Comparison of ENCODE assay signal across 32 cellular contexts in the genomic region with DNA sequence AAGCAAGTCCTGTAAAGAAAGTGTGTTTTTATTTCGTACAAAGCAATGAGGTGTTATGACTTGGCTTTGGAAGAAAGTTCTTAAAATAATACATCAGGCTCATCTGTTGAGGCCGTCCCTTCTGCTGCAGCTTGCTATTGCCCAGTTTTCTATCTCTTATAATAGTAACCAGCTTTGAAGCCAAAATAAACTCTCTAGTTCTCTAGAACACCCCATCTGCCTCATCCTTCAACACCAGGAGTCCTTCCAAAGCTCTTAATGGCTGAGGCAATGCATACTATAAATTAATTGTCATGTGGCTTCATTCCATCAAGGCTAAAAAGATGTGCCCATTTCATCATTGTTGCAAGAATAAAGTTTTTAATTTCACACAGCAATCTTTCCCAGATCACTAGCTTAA.
"Had no signal": no experiment of that assay in that cellular context is flagged by ENCODE, and none has a peak within 500 bp of the region (broad histone marks: within the 10 kb centered on the region; RNA-seq: fewer than 3 reads in every experiment).

No MANE protein-coding gene starts in this region.

- H3K4me3 ChIP-seq: lung, mucosa of descending colon, sigmoid colon, smooth muscle cell, stomach, suprapubic skin, tibial artery, upper lobe of right lung had no signal

- H3K4me1 ChIP-seq: suprapubic skin, tibial artery, upper lobe of right lung had no signal

- DNase-seq: activated CD4-positive, alpha-beta memory T cell treated with anti-CD3 and anti-CD28 coated beads for 36 hours; activated CD4-positive, alpha-beta T cell treated with anti-CD3 and anti-CD28 coated beads, Interleukin-2, amount 10 ng/mL, durations not matched to agents 24 days and 14 days; activated CD4-positive, CD25-positive, alpha-beta regulatory T cell treated with anti-CD3 and anti-CD28 coated beads, Interleukin-2, amount 50 U/mL, for 72 hours; activated CD8-positive, alpha-beta memory T cell treated with anti-CD3 and anti-CD28 coated beads, Interleukin-2, amount 50 U/mL, for 4 hours; activated gamma-delta T cell; activated naive CD4-positive, alpha-beta T cell treated with anti-CD3 and anti-CD28 coated beads, Interleukin-2, amount 10 ng/mL, durations not matched to agents 7 days and 5 days; activated T-cell treated with anti-CD3 and anti-CD28 coated beads, Interleukin-2, amount 50 U/mL, for 1 hour; amniotic stem cell; brain microvascular endothelial cell; caudate nucleus; cortex of kidney; effector memory CD8-positive, alpha-beta T cell; erythroblast; head of caudate nucleus; mesendoderm; mucosa of descending colon; posterior cingulate gyrus; sigmoid colon; stimulated activated CD4-positive, alpha-beta T cell treated with anti-CD3 and anti-CD28 coated beads, Interleukin-1b, Interleukin-23, amount 100 ng/mL, for 48 hours; stimulated activated CD4-positive, alpha-beta T cell treated with anti-CD3 and anti-CD28 coated beads, Interleukin-4, amount 100 ng/mL, for 4 hours; stimulated activated CD8-positive, alpha-beta memory T cell treated with anti-CD3 and anti-CD28 coated beads, Interleukin-4, amount 100 ng/mL, for 48 hours; stomach; SW 1271; T-helper 9 cell; tibial artery; upper lobe of right lung had no signal

- H3K27ac ChIP-seq: brain microvascular endothelial cell, stomach, suprapubic skin, tibial artery, upper lobe of right lung had no signal

- H3K9me3 ChIP-seq: mucosa of descending colon, sigmoid colon, stomach, suprapubic skin, tibial artery, upper lobe of right lung had no signal

- ATAC-seq: effector memory CD8-positive, alpha-beta T cell; left lobe of liver; mucosa of descending colon; natural killer cell treated with Interleukin-12 subunit alpha and Interleukin-12 subunit beta and Interleukin-15 and Interleukin-18, amount 100 ng/mL, for 72 hours; stimulated activated memory B cell treated with anti-CD40 and anti-IgM and Interleukin-4, amounts not matched to agents 10 μg/mL and 1 μg/mL and 100 μg/mL, for 72 hours; upper lobe of right lung had no signal

- H3K27me3 ChIP-seq: brain microvascular endothelial cell, sigmoid colon, stomach, suprapubic skin, tibial artery, upper lobe of right lung had no signal
